6 cellular contexts compared by ENCODE assay signal in genomic region chr15:77649610-77650009, GRCh38. TPM values are rescaled to one million over a fixed set of nuclear protein-coding genes. Genes with fewer than 3 reads are reported as not detected.
"Had no signal": no experiment of that assay in that cellular context is flagged by ENCODE, and none has a peak within 500 bp of the region (broad histone marks: within the 10 kb centered on the region; RNA-seq: fewer than 3 reads in every experiment).

No MANE protein-coding gene starts in this region.

- H3K27ac Mint-ChIP-seq: HFFc6, IgD-negative memory B cell had no signal

- FAIRE-seq: HepG2 had no signal

- H3K27ac ChIP-seq: GM23248, HL-60, KMS-11 had no signal

- H3K4me3 Mint-ChIP-seq: HFFc6, IgD-negative memory B cell had no signal

- H3K9ac ChIP-seq: GM23248, KMS-11 had no signal

- H2AFZ ChIP-seq: GM23248 had no signal

- DNase-seq: HFFc6 had no signal

- H3K4me2 ChIP-seq: KMS-11 had no signal

- H3K4me3 ChIP-seq: GM23248 had no signal

RNA-seq across cellular contexts. Expression of gene LINGO1, which starts 16.9 kb away (rescaled TPM):
- total RNA-seq: GM23248, HepG2 had no signal
- polyA plus RNA-seq: GM23248, IgD-negative memory B cell had no signal
